2 cellular contexts compared by ENCODE assay signal in genomic region chr12:66028388-66028787, GRCh38.
TF ChIP-seq lines count a peak whose summit lies in the region.

No MANE protein-coding gene starts in this region.

TF ChIP-seq in HepG2, 621 proteins besides CTCF, POLR2A, EP300 and RAD21:
- peak; percentile 95 for TF ChIP-seq MAFF (IDR thresholded peaks at IDR 0.05; ENCODE audit: low read depth, low read length)
- peak; percentile 90 to 97 for TF ChIP-seq MAFK (conservative IDR thresholded peaks at IDR 0.05 in 1 of 2, IDR thresholded peaks at IDR 0.05 in 1 of 2; ENCODE audit: low read length in 2 of 2)
- TF ChIP-seq ZNF317 (CRISPR knock-in tag; IDR thresholded peaks at IDR 0.05), result no peak

TF ChIP-seq in H1, 55 proteins besides CTCF, POLR2A, EP300 and RAD21:
- TF ChIP-seq MAFK (IDR thresholded peaks at IDR 0.05; ENCODE audit: low read depth, low read length), result peak; percentile 81
- TF ChIP-seq PHF8 (conservative IDR thresholded peaks at IDR 0.05; ENCODE audit: low read depth, low read length), result no peak
- no peak for TF ChIP-seq ZNF274 (IDR thresholded peaks at IDR 0.05; ENCODE audit: borderline replicate concordance, extremely low read depth, low read length)
- no peak for TF ChIP-seq ATF2 (IDR thresholded peaks at IDR 0.05; ENCODE audit: low read length)
- TF ChIP-seq CHD2 (IDR thresholded peaks at IDR 0.05; ENCODE audit: low read length), result no peak
TF ChIP-seq in H1: peak in this region for 1.
